In the genomic region with DNA sequence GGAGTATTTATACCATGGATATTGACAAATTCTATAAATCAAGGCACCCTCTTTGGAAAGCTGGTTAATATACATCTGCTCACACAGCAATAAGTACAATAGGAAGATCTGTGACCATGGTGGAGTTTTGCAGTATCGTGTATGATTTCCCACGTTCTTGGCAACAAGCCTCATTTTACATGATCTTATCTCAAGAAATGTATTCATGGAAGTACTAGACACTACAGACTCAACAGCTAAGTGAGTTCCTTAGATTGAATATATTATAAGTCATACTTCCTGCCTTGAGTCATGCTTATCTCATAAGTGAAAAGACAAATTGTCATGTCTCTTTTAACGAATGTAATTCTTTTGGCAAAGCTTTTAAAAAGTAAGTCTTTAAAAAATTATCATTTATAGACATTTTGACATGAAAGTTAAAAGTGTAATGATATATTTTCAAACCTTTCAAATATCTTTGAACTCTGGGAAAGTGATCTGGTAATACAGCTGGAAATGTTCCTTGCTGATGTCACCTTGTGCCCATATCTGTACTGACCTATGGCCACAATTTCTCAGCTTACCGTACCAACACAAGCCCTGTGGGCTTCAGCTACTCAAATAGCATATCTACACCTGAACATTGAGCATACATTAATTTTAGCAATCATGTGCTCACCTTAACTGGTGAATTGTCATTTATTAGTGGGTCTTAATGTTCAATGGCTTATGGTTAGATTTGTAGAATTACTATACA, we compare ENCODE assay signal across 26 cellular contexts.
A peak's percentile ranks its signal among the peaks of the same experiment; 100 is the strongest.
DNase-seq lines count a peak whose midpoint lies in the region; ATAC-seq, FAIRE-seq and TF ChIP-seq lines count a peak whose summit lies in the region.
"Had no signal": no experiment of that assay in that cellular context is flagged by ENCODE, and none has a peak within 500 bp of the region (broad histone marks: within the 10 kb centered on the region; RNA-seq: fewer than 3 reads in every experiment).

No MANE protein-coding gene starts in this region.

- WGBS in hepatocyte (ENCODE audit: low lambda C conversion rate, missing lambda C conversion rate) = 65% methylated on average over 4 of the region's 4 CpGs

- H3K27ac ChIP-seq in SJSA1 = peak overlapping the region; percentile 14; the same call in 1 of the 2 replicates
- H3K27ac ChIP-seq in endothelial cell of umbilical vein (ENCODE audit: insufficient read depth, low read depth, low read length) = peak overlapping the region; percentile 82
- no peak overlapping the region for H3K27ac ChIP-seq in osteoblast (ENCODE audit: low read depth, low read length)
- no peak overlapping the region for H3K27ac ChIP-seq in hepatocyte
- H3K27ac ChIP-seq: gastroesophageal sphincter, HL-60, KMS-11, lower lobe of right lung, parathyroid adenoma, PC-9, suprapubic skin, VCaP had no signal

- dilution Hi-C loops in endothelial cell of umbilical vein (cut with MboI; ENCODE audit: extremely low pct_ligation_motif_present, low sequenced_read_pairs) = no loop called here

- intact Hi-C loops in endothelial cell of umbilical vein (cut with micrococcal nuclease) = loop anchor here (1.0 kb wide), 3 partner anchors 12 to 543 kb away; no protein-coding TSS in a partner anchor

- peak; percentile 95 for FAIRE-seq in endothelial cell of umbilical vein (lab: Jason Lieb, UNC)
- FAIRE-seq: H1, small intestine had no signal

- peak overlapping the region; percentile 47 for H3K9ac ChIP-seq in endothelial cell of umbilical vein (replicated peaks; ENCODE audit: extremely low read depth, insufficient read depth, low read length)
- H3K9ac ChIP-seq: KMS-11, parathyroid adenoma had no signal

- H3K27me3 ChIP-seq in SJSA1 (replicated peaks) (no peaks in the 10 kb centered on the region), endothelial cell of umbilical vein (ENCODE audit: control insufficient read depth in 2 of 2, insufficient read depth in 2 of 2, low read length in 2 of 2) (no peaks in the 10 kb centered on the region), osteoblast (ENCODE audit: insufficient read depth, low read length) (no peaks in the 10 kb centered on the region), hepatocyte (no peaks in the 10 kb centered on the region)
- H3K27me3 ChIP-seq: BE2C, gastroesophageal sphincter had no signal

- ATAC-seq in esophagus mucosa = no peak
- ATAC-seq: activated naive CD4-positive, alpha-beta T cell treated with anti-CD3 and anti-CD28 coated beads, Interleukin-2, amount 50 U/mL, for 72 hours; gastroesophageal sphincter; lower lobe of right lung had no signal

- H3K9me1 ChIP-seq in endothelial cell of umbilical vein (replicated peaks; ENCODE audit: control insufficient read depth, extremely low read depth, insufficient read depth, low read length) = no peaks in the 10 kb centered on the region

- POLR2A ChIA-PET in endothelial cell of umbilical vein (lab: Charles Lee) = interaction anchor here (0.6 to 1.1 kb wide), 4 partner anchors 12 to 543 kb away, joined by 3 to 5 read pairs (median 4); no protein-coding TSS in a partner anchor

- TF ChIP-seq POLR2A in endothelial cell of umbilical vein (IDR thresholded peaks at IDR 0.05; ENCODE audit: low read depth, low read length) = no peak

- H2AFZ ChIP-seq in endothelial cell of umbilical vein (ENCODE audit: low read depth, low read length) (peak overlapping the region; percentile 40), osteoblast (ENCODE audit: low read length) (no peak overlapping the region), hepatocyte (no peak overlapping the region)
- H2AFZ ChIP-seq: parathyroid adenoma, PC-9 had no signal

- H4K20me1 ChIP-seq in endothelial cell of umbilical vein (replicated peaks; ENCODE audit: control insufficient read depth, extremely low read depth, insufficient read depth, low read length) = no peaks in the 10 kb centered on the region
- no peaks in the 10 kb centered on the region for H4K20me1 ChIP-seq in osteoblast (ENCODE audit: insufficient read depth, low read length)
- no peaks in the 10 kb centered on the region for H4K20me1 ChIP-seq in hepatocyte (ENCODE audit: insufficient read depth, poor library complexity, severe bottlenecking)

- CTCF ChIA-PET in endothelial cell of umbilical vein (lab: Charles Lee) = interaction anchor here (0.6 to 1.9 kb wide), 15 partner anchors 10 to 986 kb away, joined by 3 to 18 read pairs (median 4); no protein-coding TSS in a partner anchor

- H3K9me3 ChIP-seq in SJSA1 (replicated peaks) (0 out of 2 replicates have a peak, but pooled peaks cover 2% of the 10 kb centered on the region), endothelial cell of umbilical vein (replicated peaks; ENCODE audit: control insufficient read depth, insufficient read depth, low read length) (no peaks in the 10 kb centered on the region), osteoblast (ENCODE audit: low read depth, low read length) (no peaks in the 10 kb centered on the region), hepatocyte (ENCODE audit: low read depth) (no peaks in the 10 kb centered on the region)
- H3K9me3 ChIP-seq: BE2C, gastroesophageal sphincter, lower lobe of right lung, suprapubic skin had no signal

- no peaks in the 10 kb centered on the region for H3K9me2 ChIP-seq in hepatocyte (replicated peaks; ENCODE audit: insufficient read depth)

- BruUV-seq in endothelial cell of umbilical vein (replicated peaks; lab: Mats Ljungman, UMichigan) = no TSS peak

- TF ChIP-seq CTCF in endothelial cell of umbilical vein (IDR thresholded peaks at IDR 0.05; ENCODE audit: extremely low read depth in 1 of 2, insufficient read depth in 1 of 2, low read depth in 1 of 2, low read length in 2 of 2) (no peak), osteoblast (IDR thresholded peaks at IDR 0.05; ENCODE audit: extremely low read depth, low read depth, low read length) (no peak), hepatocyte (IDR thresholded peaks at IDR 0.05; ENCODE audit: poor library complexity) (no peak)

- no peaks in the 10 kb centered on the region for H3K79me2 ChIP-seq in endothelial cell of umbilical vein (ENCODE audit: control insufficient read depth, insufficient read depth, low read length)
- no peaks in the 10 kb centered on the region for H3K79me2 ChIP-seq in osteoblast (ENCODE audit: insufficient read depth, low read length)
- no peaks in the 10 kb centered on the region for H3K79me2 ChIP-seq in hepatocyte
- H3K79me2 ChIP-seq: parathyroid adenoma had no signal

- H3K36me3 ChIP-seq in SJSA1 (no peaks in the 10 kb centered on the region), endothelial cell of umbilical vein (ENCODE audit: control insufficient read depth in 2 of 2, extremely low read depth in 1 of 2, insufficient read depth in 2 of 2, low read length in 2 of 2) (no peaks in the 10 kb centered on the region), osteoblast (ENCODE audit: insufficient read depth, low read length) (no peaks in the 10 kb centered on the region), hepatocyte (replicated peaks; ENCODE audit: insufficient read depth, low read depth) (no peaks in the 10 kb centered on the region)
- H3K36me3 ChIP-seq: BE2C, gastroesophageal sphincter, lower lobe of right lung, suprapubic skin had no signal

- H3K4me1 ChIP-seq in SJSA1 (replicated peaks) (peaks cover 18% of the 10 kb centered on the region), endothelial cell of umbilical vein (ENCODE audit: control insufficient read depth, extremely low read depth, insufficient read depth, low read length) (peaks cover 19% of the 10 kb centered on the region), osteoblast (ENCODE audit: insufficient read depth, low read length) (no peaks in the 10 kb centered on the region), hepatocyte (ENCODE audit: insufficient read depth) (no peaks in the 10 kb centered on the region)
- H3K4me1 ChIP-seq: gastroesophageal sphincter, lower lobe of right lung, parathyroid adenoma, suprapubic skin had no signal

- no peak overlapping the region for H3K4me3 ChIP-seq in SJSA1
- H3K4me3 ChIP-seq in endothelial cell of umbilical vein (replicated peaks in 1 of 3; ENCODE audit: insufficient read depth in 1 of 3, low read depth in 1 of 3, low read length in 3 of 3) = no peak overlapping the region
- H3K4me3 ChIP-seq in osteoblast (ENCODE audit: insufficient read depth, low read length) = no peak overlapping the region
- H3K4me3 ChIP-seq in hepatocyte = no peak overlapping the region
- H3K4me3 ChIP-seq: gastroesophageal sphincter, lower lobe of right lung, PC-9, suprapubic skin had no signal

- H3K4me2 ChIP-seq in endothelial cell of umbilical vein (ENCODE audit: insufficient read depth, low read length) (peak overlapping the region; percentile 89), osteoblast (ENCODE audit: insufficient read depth, low read length) (no peak overlapping the region), hepatocyte (no peak overlapping the region)
- H3K4me2 ChIP-seq: KMS-11, PC-9 had no signal

- DNase-seq in ELR (ENCODE audit: low read depth) (peak; percentile 79), SJSA1 (ENCODE audit: low read depth in 1 of 2, low spot score in 2 of 2) (no peak), endothelial cell of umbilical vein (ENCODE audit: low read depth, low spot score) (peak; percentile 96), osteoblast (ENCODE audit: insufficient read length, low spot score, missing footprints) (peak; percentile 62), SIG-M5 treated with dmso at 0.1 percent for 504 hours (lab: John Stamatoyannopoulos, UW; ENCODE audit: unreplicated experiment) (no peak), hypothalamus (lab: John Stamatoyannopoulos, UW) (no peak), hepatocyte (ENCODE audit: low spot score) (no peak)
- DNase-seq: activated CD4-positive, alpha-beta memory T cell treated with anti-CD3 and anti-CD28 coated beads, Interleukin-2, amount 10 ng/mL, durations not matched to agents 7 days and 5 days; activated T-cell treated with anti-CD3 and anti-CD28 coated beads, Interleukin-2, amount 50 U/mL, for 48 hours; BE2C; effector memory CD4-positive, alpha-beta T cell; lower lobe of right lung; NCI-H1092 treated with DMSO at 0.1 percent for 48 hours; PC-9; small intestine; stimulated activated CD4-positive, alpha-beta T cell treated with anti-CD3 and anti-CD28 coated beads, Interleukin-4, amount 100 ng/mL, for 4 hours; stimulated activated CD8-positive, alpha-beta memory T cell treated with anti-CD3 and anti-CD28 coated beads, Interleukin-4, amount 100 ng/mL, for 48 hours had no signal

TF ChIP-seq in endothelial cell of umbilical vein, 7 proteins besides CTCF, POLR2A, EP300 and RAD21 (continues in another document):
- peak; percentile 60 for TF ChIP-seq POLR2AphosphoS5 (IDR thresholded peaks at IDR 0.05; ENCODE audit: insufficient read depth, low read depth, low read length)
- TF ChIP-seq FOS (IDR thresholded peaks at IDR 0.05; ENCODE audit: borderline replicate concordance, insufficient read depth, low read length) = peak; percentile 94
- no peak for TF ChIP-seq EZH2 (IDR thresholded peaks at IDR 0.05; ENCODE audit: borderline replicate concordance, low read depth, low read length, severe bottlenecking)
- no peak for TF ChIP-seq MYC (IDR thresholded peaks at IDR 0.05; ENCODE audit: low read depth, low read length)
- TF ChIP-seq JUN (IDR thresholded peaks at IDR 0.05; ENCODE audit: borderline replicate concordance, insufficient read depth, insufficient read length, low read depth) = peak; percentile 95
- no peak for TF ChIP-seq MAX (IDR thresholded peaks at IDR 0.05; ENCODE audit: insufficient read depth, insufficient read length)

Comparison
In these comparisons a context has a peak if more than half of its experiments do, and no peak if none do; other contexts are left out.
1. DNase-seq: peak in ELR (single experiment), endothelial cell of umbilical vein (single experiment) and osteoblast (single experiment); none in SJSA1 (0 of 2), SIG-M5 treated with dmso at 0.1 percent for 504 hours (single experiment), hypothalamus (0 of 51) and hepatocyte (single experiment).
2. H3K27ac ChIP-seq: peak in SJSA1 (single experiment) and endothelial cell of umbilical vein (single experiment); none in osteoblast (single experiment) and hepatocyte (single experiment).